In the genomic region with DNA sequence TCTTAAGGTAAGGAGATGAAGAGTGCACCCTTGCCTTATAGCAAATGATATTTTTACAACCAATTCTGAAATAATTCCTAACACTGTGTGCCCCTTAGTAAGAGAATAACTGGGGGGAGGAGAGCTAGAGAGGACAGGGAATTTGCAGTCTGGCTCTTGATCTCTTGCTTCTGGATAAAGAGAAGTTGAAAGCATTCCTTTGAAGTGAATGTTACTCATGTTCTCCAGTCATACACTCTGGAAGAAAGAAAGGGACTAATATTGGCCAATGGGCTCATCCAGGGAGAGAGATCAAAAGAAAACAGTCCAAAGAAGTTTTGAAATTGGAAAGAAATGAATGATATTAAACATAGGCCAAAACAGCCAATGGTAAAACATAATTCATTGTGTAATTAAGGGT, we compare ENCODE assay signal across 13 cellular contexts. TPM values are rescaled to one million over a fixed set of nuclear protein-coding genes. Genes with fewer than 3 reads are reported as not detected.
A peak's percentile ranks its signal among the peaks of the same experiment; 100 is the strongest.
DNase-seq lines count a peak whose midpoint lies in the region; ATAC-seq and TF ChIP-seq lines count a peak whose summit lies in the region.
"Had no signal": no experiment of that assay in that cellular context is flagged by ENCODE, and none has a peak within 500 bp of the region (broad histone marks: within the 10 kb centered on the region; RNA-seq: fewer than 3 reads in every experiment).

No MANE protein-coding gene starts in this region.

- H3K9me3 ChIP-seq in HCT116 (ENCODE audit: control insufficient read depth in 1 of 2, insufficient read depth in 1 of 2, low read depth in 1 of 2, low read length in 2 of 2) (no peaks in the 10 kb centered on the region), left lung (no peaks in the 10 kb centered on the region)
- H3K9me3 ChIP-seq: Peyer's patch, vagina had no signal

- peaks cover 2% of the 10 kb centered on the region for H3K36me3 Mint-ChIP-seq in activated T-cell treated with anti-CD3 and anti-CD28 coated beads, Interleukin-2, amount 50 U/mL, for 24 hours (ENCODE audit: low read depth)

- DNase-seq in AG08395 (ENCODE audit: low spot score) (peak; percentile 76), HCT116 (ENCODE audit: low read depth, low spot score) (peak; percentile 18), astrocyte of the cerebellum (ENCODE audit: low read depth) (peak; percentile 27), left lung (no peak), cardiac septum (ENCODE audit: low spot score) (no peak)
- DNase-seq in activated T-cell treated with anti-CD3 and anti-CD28 coated beads, Interleukin-2, amount 50 U/mL, for 24 hours, result no peak
- DNase-seq: NCI-H2171; Peyer's patch; stimulated activated CD4-positive, alpha-beta T cell treated with anti-CD3 and anti-CD28 coated beads, Interleukin-15, amount 100 ng/mL, for 24 hours had no signal

- H3K36me3 ChIP-seq in HCT116 (ENCODE audit: control insufficient read depth in 1 of 2, insufficient read depth in 2 of 2, low read length in 2 of 2) (no peaks in the 10 kb centered on the region), left lung (no peaks in the 10 kb centered on the region)
- H3K36me3 ChIP-seq: Peyer's patch, vagina had no signal

- POLR2A ChIA-PET in HCT116 (lab: Charles Lee), result no interaction called here

- H3K4me1 Mint-ChIP-seq in activated T-cell treated with anti-CD3 and anti-CD28 coated beads, Interleukin-2, amount 50 U/mL, for 24 hours (ENCODE audit: low read depth), result peaks cover 32% of the 10 kb centered on the region

- H3K9ac ChIP-seq in HCT116 (ENCODE audit: low read length), result no peak overlapping the region

- BruUV-seq in HCT116 (replicated peaks; lab: Mats Ljungman, UMichigan), result no TSS peak

- H3K9me2 ChIP-seq in HCT116 (ENCODE audit: insufficient read depth), result no peaks in the 10 kb centered on the region

- H3K27me3 Mint-ChIP-seq in activated T-cell treated with anti-CD3 and anti-CD28 coated beads, Interleukin-2, amount 50 U/mL, for 24 hours, result no peaks in the 10 kb centered on the region
- H3K27me3 Mint-ChIP-seq: activated naive CD8-positive, alpha-beta T cell had no signal

- H3K27me3 ChIP-seq in HCT116 (ENCODE audit: insufficient read depth, low read length) (no peaks in the 10 kb centered on the region), left lung (no peaks in the 10 kb centered on the region)
- H3K27me3 ChIP-seq: Peyer's patch, vagina had no signal

- TF ChIP-seq RAD21 in HCT116 (IDR thresholded peaks at IDR 0.05; ENCODE audit: low read depth), result no peak

- ATAC-seq in HCT116, result peak; percentile 72
- peak; percentile 41 for ATAC-seq in left lung
- no peak for ATAC-seq in HG03159 (IDR thresholded peaks at IDR 0.05; ENCODE audit: unreplicated experiment)
- no peak for ATAC-seq in HG03135 (IDR thresholded peaks at IDR 0.05; ENCODE audit: unreplicated experiment)

- intact Hi-C loops in HCT116 (cut with micrococcal nuclease), result no loop called here
- intact Hi-C loops in left lung (cut with DNase I), result no loop called here
- intact Hi-C loops in cardiac septum (cut with DNase I), result no loop called here

- H3K27ac ChIP-seq in HCT116 (ENCODE audit: low read depth, low read length) (no peak overlapping the region), left lung (no peak overlapping the region)
- H3K27ac ChIP-seq: Peyer's patch, vagina had no signal

- RAD21 ChIA-PET in HCT116 (lab: Charles Lee; ENCODE audit: low non-redundant PET in 1 of 2, low total read pairs in 2 of 2, uncharacterized antibody in 2 of 2, unreplicated experiment in 2 of 2), result no interaction called here

- H3K4me3 Mint-ChIP-seq in activated T-cell treated with anti-CD3 and anti-CD28 coated beads, Interleukin-2, amount 50 U/mL, for 24 hours, result no peak overlapping the region
- H3K4me3 Mint-ChIP-seq: activated naive CD8-positive, alpha-beta T cell had no signal

- in situ Hi-C loops in astrocyte of the cerebellum (cut with HindIII; ENCODE audit: low sequenced_read_pairs), result no loop called here

- no peak for TF ChIP-seq POLR2A in HCT116 (IDR thresholded peaks at IDR 0.05; ENCODE audit: borderline replicate concordance, extremely low read depth, insufficient read depth, insufficient read length)

- H2AFZ ChIP-seq in HCT116 (ENCODE audit: low read depth, low read length, poor library complexity, severe bottlenecking), result no peak overlapping the region

- no peak overlapping the region for H3K4me3 ChIP-seq in HCT116 (replicated peaks in 1 of 2; ENCODE audit: low read depth in 1 of 2, low read length in 2 of 2)
- no peak overlapping the region for H3K4me3 ChIP-seq in astrocyte of the cerebellum (ENCODE audit: low read depth, low read length)
- no peak overlapping the region for H3K4me3 ChIP-seq in left lung
- H3K4me3 ChIP-seq: Peyer's patch, vagina had no signal

- no peaks in the 10 kb centered on the region for H3K79me2 ChIP-seq in HCT116 (ENCODE audit: insufficient read depth, low read length)

- no peak overlapping the region for H3K27ac Mint-ChIP-seq in activated T-cell treated with anti-CD3 and anti-CD28 coated beads, Interleukin-2, amount 50 U/mL, for 24 hours
- H3K27ac Mint-ChIP-seq: activated naive CD8-positive, alpha-beta T cell had no signal

- H3K9me3 Mint-ChIP-seq in activated T-cell treated with anti-CD3 and anti-CD28 coated beads, Interleukin-2, amount 50 U/mL, for 24 hours, result no peaks in the 10 kb centered on the region

- no peaks in the 10 kb centered on the region for H4K20me1 ChIP-seq in HCT116 (ENCODE audit: insufficient read depth)

- no peak for TF ChIP-seq CTCF in HCT116 (IDR thresholded peaks at IDR 0.05 in 2 of 3, conservative IDR thresholded peaks at IDR 0.05 in 1 of 3; ENCODE audit: borderline replicate concordance in 1 of 3, insufficient read depth in 1 of 3, low read depth in 2 of 3, low read length in 2 of 3)
- TF ChIP-seq CTCF in astrocyte of the cerebellum (IDR thresholded peaks at IDR 0.05; ENCODE audit: low read depth, low read length, missing control alignments), result no peak
- no peak for TF ChIP-seq CTCF in left lung (IDR thresholded peaks at IDR 0.05)

- CTCF ChIA-PET in HCT116 (lab: Charles Lee), result no interaction called here

- H3K4me2 ChIP-seq in HCT116 (ENCODE audit: low read length), result peak overlapping the region; percentile 43

- H3K4me1 ChIP-seq in HCT116 (ENCODE audit: control insufficient read depth in 1 of 2, insufficient read depth in 2 of 2, low read length in 2 of 2) (peaks cover 20 to 40% of the 10 kb centered on the region in 2 experiments), left lung (peaks cover 0 to 4% of the 10 kb centered on the region in 2 donors)
- H3K4me1 ChIP-seq: Peyer's patch had no signal

TF ChIP-seq in HCT116, 20 proteins besides CTCF, POLR2A, EP300 and RAD21:
- no peak for TF ChIP-seq EGR1 (IDR thresholded peaks at IDR 0.05; ENCODE audit: low read depth)
- 0 out of 2 replicates have a peak, but pooled peaks have one; percentile 18 for TF ChIP-seq JUND (IDR thresholded peaks at IDR 0.05)
- no peak for TF ChIP-seq ZFX (IDR thresholded peaks at IDR 0.05)
- 0 out of 2 replicates have a peak, but pooled peaks have one; percentile 37 for TF ChIP-seq CBX3 (IDR thresholded peaks at IDR 0.05; ENCODE audit: low read depth)
- peak; percentile 67 for TF ChIP-seq TCF7L2 (IDR thresholded peaks at IDR 0.05; ENCODE audit: borderline replicate concordance, extremely low read depth, insufficient read depth, insufficient read length)

RNA-seq across cellular contexts. Expression of gene C12orf75, which starts 25.3 kb away (rescaled TPM):
- total RNA-seq in HCT116 (2021; ENCODE audit: unreplicated experiment) (81.0 TPM), left lung (10 to 100 TPM; 16.2 to 17.0 TPM), cardiac septum (2.6 TPM)
- 31.4 and 49.4 TPM in 2 replicates for polyA plus RNA-seq in HCT116 (2012)

Comparison
In these comparisons a context has a peak if more than half of its experiments do, and no peak if none do; other contexts are left out.
1. DNase-seq: peak in AG08395 (single experiment), HCT116 (single experiment) and astrocyte of the cerebellum (single experiment); none in left lung (0 of 2), cardiac septum (single experiment) and activated T-cell treated with anti-CD3 and anti-CD28 coated beads, Interleukin-2, amount 50 U/mL, for 24 hours (single experiment).
2. ATAC-seq: peak in HCT116 (single experiment) and left lung (single experiment); none in HG03159 (single experiment) and HG03135 (single experiment).